In genomic region chr14:98926151-98926550, GRCh38 we compare ENCODE assay signal across 15 cellular contexts.
A peak's percentile ranks its signal among the peaks of the same experiment; 100 is the strongest.
DNase-seq lines count a peak whose midpoint lies in the region; ATAC-seq and TF ChIP-seq lines count a peak whose summit lies in the region.
"Had no signal": no experiment of that assay in that cellular context is flagged by ENCODE, and none has a peak within 500 bp of the region (broad histone marks: within the 10 kb centered on the region; RNA-seq: fewer than 3 reads in every experiment).

No MANE protein-coding gene starts in this region.

- TF ChIP-seq CTCF in foreskin keratinocyte (conservative IDR thresholded peaks at IDR 0.05), result no peak

- H3K4me1 ChIP-seq in foreskin keratinocyte, result no peaks in the 10 kb centered on the region

- DNase-seq in NCI-H748 (lab: John Stamatoyannopoulos, UW; ENCODE audit: unreplicated experiment) (peak; percentile 34), NCI-H748 treated with DMSO at 0.1 percent for 48 hours (lab: John Stamatoyannopoulos, UW) (no peak), foreskin keratinocyte (no peak), cerebellum (ENCODE audit: low spot score) (no peak)
- DNase-seq in activated CD8-positive, alpha-beta T cell treated with anti-CD3 and anti-CD28 coated beads, Interleukin-2, amount 10 ng/mL, durations not matched to agents 7 days and 5 days, result peak; percentile 25
- DNase-seq in stimulated activated CD8-positive, alpha-beta memory T cell treated with anti-CD3 and anti-CD28 coated beads, Interleukin-4, amount 100 ng/mL, for 48 hours, result peak; percentile 32
- DNase-seq: activated naive CD8-positive, alpha-beta T cell treated with anti-CD3 and anti-CD28 coated beads, Interleukin-2, amount 10 ng/mL, durations not matched to agents 7 days and 5 days; MV-4-11; naive B cell; stimulated activated naive B cell treated with anti-CD40 and anti-IgM and Interleukin-4, amounts not matched to agents 10 μg/mL and 1 μg/mL and 100 μg/mL, for 72 hours; WERI-Rb-1 had no signal

- no peak overlapping the region for H3K4me3 Mint-ChIP-seq in activated CD8-positive, alpha-beta T cell treated with anti-CD3 and anti-CD28 coated beads, Interleukin-2, amount 10 ng/mL, durations not matched to agents 7 days and 5 days
- H3K4me3 Mint-ChIP-seq: activated naive CD8-positive, alpha-beta T cell treated with anti-CD3 and anti-CD28 coated beads, Interleukin-2, amount 10 ng/mL, durations not matched to agents 7 days and 5 days; naive B cell; stimulated activated naive B cell treated with anti-CD40 and anti-IgM and Interleukin-4, amounts not matched to agents 10 μg/mL and 1 μg/mL and 100 μg/mL, for 72 hours had no signal

- peaks cover 16% of the 10 kb centered on the region for H3K9me3 Mint-ChIP-seq in activated CD8-positive, alpha-beta T cell treated with anti-CD3 and anti-CD28 coated beads, Interleukin-2, amount 10 ng/mL, durations not matched to agents 7 days and 5 days (ENCODE audit: insufficient read depth)

- H3K4me1 Mint-ChIP-seq in activated CD8-positive, alpha-beta T cell treated with anti-CD3 and anti-CD28 coated beads, Interleukin-2, amount 10 ng/mL, durations not matched to agents 7 days and 5 days (ENCODE audit: low read depth), result peaks cover 23% of the 10 kb centered on the region
- H3K4me1 Mint-ChIP-seq: naive B cell; stimulated activated naive B cell treated with anti-CD40 and anti-IgM and Interleukin-4, amounts not matched to agents 10 μg/mL and 1 μg/mL and 100 μg/mL, for 72 hours had no signal

- H3K36me3 Mint-ChIP-seq in activated CD8-positive, alpha-beta T cell treated with anti-CD3 and anti-CD28 coated beads, Interleukin-2, amount 10 ng/mL, durations not matched to agents 7 days and 5 days (ENCODE audit: low read depth), result no peaks in the 10 kb centered on the region
- H3K36me3 Mint-ChIP-seq: naive B cell; stimulated activated naive B cell treated with anti-CD40 and anti-IgM and Interleukin-4, amounts not matched to agents 10 μg/mL and 1 μg/mL and 100 μg/mL, for 72 hours had no signal

- H3K27ac ChIP-seq in foreskin keratinocyte, result no peak overlapping the region
- H3K27ac ChIP-seq: 22Rv1, WERI-Rb-1 had no signal

- H3K27me3 ChIP-seq in foreskin keratinocyte, result no peaks in the 10 kb centered on the region

- H3K27me3 Mint-ChIP-seq in activated CD8-positive, alpha-beta T cell treated with anti-CD3 and anti-CD28 coated beads, Interleukin-2, amount 10 ng/mL, durations not matched to agents 7 days and 5 days (ENCODE audit: low read depth), result peaks cover 4% of the 10 kb centered on the region
- H3K27me3 Mint-ChIP-seq: activated naive CD8-positive, alpha-beta T cell treated with anti-CD3 and anti-CD28 coated beads, Interleukin-2, amount 10 ng/mL, durations not matched to agents 7 days and 5 days; naive B cell; stimulated activated naive B cell treated with anti-CD40 and anti-IgM and Interleukin-4, amounts not matched to agents 10 μg/mL and 1 μg/mL and 100 μg/mL, for 72 hours had no signal

- no peak overlapping the region for H3K27ac Mint-ChIP-seq in activated CD8-positive, alpha-beta T cell treated with anti-CD3 and anti-CD28 coated beads, Interleukin-2, amount 10 ng/mL, durations not matched to agents 7 days and 5 days
- H3K27ac Mint-ChIP-seq: activated naive CD8-positive, alpha-beta T cell treated with anti-CD3 and anti-CD28 coated beads, Interleukin-2, amount 10 ng/mL, durations not matched to agents 7 days and 5 days; naive B cell; stimulated activated naive B cell treated with anti-CD40 and anti-IgM and Interleukin-4, amounts not matched to agents 10 μg/mL and 1 μg/mL and 100 μg/mL, for 72 hours had no signal

- POLR2A ChIA-PET in activated CD8-positive, alpha-beta T cell treated with anti-CD3 and anti-CD28 coated beads, Interleukin-2, amount 10 ng/mL, durations not matched to agents 7 days and 5 days (lab: Charles Lee), result interaction anchor here (0.5 kb wide), 1 partner anchor 468 kb away, joined by 3 read pairs; no protein-coding TSS in a partner anchor

- ATAC-seq in activated CD8-positive, alpha-beta T cell treated with anti-CD3 and anti-CD28 coated beads, Interleukin-2, amount 10 ng/mL, durations not matched to agents 7 days and 5 days, result no peak
- peak; percentile 39 for ATAC-seq in foreskin keratinocyte
- ATAC-seq in HG02852 (IDR thresholded peaks at IDR 0.05; ENCODE audit: unreplicated experiment), result no peak
- ATAC-seq in HG03442 (IDR thresholded peaks at IDR 0.05; ENCODE audit: unreplicated experiment), result no peak
- ATAC-seq: SK-N-SH treated with all-trans-retinoic acid at 6 μM for 48 hours; stimulated activated naive B cell treated with anti-CD40 and anti-IgM and Interleukin-4, amounts not matched to agents 10 μg/mL and 1 μg/mL and 100 μg/mL, for 72 hours had no signal

- CTCF ChIA-PET in activated CD8-positive, alpha-beta T cell treated with anti-CD3 and anti-CD28 coated beads, Interleukin-2, amount 10 ng/mL, durations not matched to agents 7 days and 5 days (lab: Charles Lee), result interaction anchor here (2.0 kb wide), 1 partner anchor 14 kb away, joined by 8 read pairs; no protein-coding TSS in a partner anchor

Comparison
In these comparisons a context has a peak if more than half of its experiments do, and no peak if none do; other contexts are left out.
1. DNase-seq: peak in NCI-H748 (single experiment), activated CD8-positive, alpha-beta T cell treated with anti-CD3 and anti-CD28 coated beads, Interleukin-2, amount 10 ng/mL, durations not matched to agents 7 days and 5 days (single experiment) and stimulated activated CD8-positive, alpha-beta memory T cell treated with anti-CD3 and anti-CD28 coated beads, Interleukin-4, amount 100 ng/mL, for 48 hours (single experiment); none in NCI-H748 treated with DMSO at 0.1 percent for 48 hours (single experiment), foreskin keratinocyte (0 of 2) and cerebellum (single experiment).